Comparison of ENCODE assay signal across 9 cellular contexts in genomic region chr9:121353246-121353975, GRCh38. TPM values are rescaled to one million over a fixed set of nuclear protein-coding genes. Genes with fewer than 3 reads are reported as not detected.
DNase-seq lines count a peak whose midpoint lies in the region; ATAC-seq and TF ChIP-seq lines count a peak whose summit lies in the region.
"Had no signal": no experiment of that assay in that cellular context is flagged by ENCODE, and none has a peak within 500 bp of the region (broad histone marks: within the 10 kb centered on the region; RNA-seq: fewer than 3 reads in every experiment).

No MANE protein-coding gene starts in this region.

- no peaks in the 10 kb centered on the region for H3K79me2 ChIP-seq in MM.1S (ENCODE audit: low read length)

- H3K27ac ChIP-seq in muscle layer of colon (ENCODE audit: low read depth, low read length) (peak overlapping the region; percentile 91), MM.1S (ENCODE audit: low read length) (no peak overlapping the region)
- H3K27ac ChIP-seq: SK-N-MC had no signal

- H3K9ac ChIP-seq in muscle layer of colon (ENCODE audit: low read length) (no peak overlapping the region), MM.1S (ENCODE audit: low read length) (no peak overlapping the region)

- no peaks in the 10 kb centered on the region for H3K27me3 ChIP-seq in muscle layer of colon (ENCODE audit: control insufficient read depth in 1 of 2, insufficient read depth in 2 of 2, low read length in 2 of 2)
- H3K27me3 ChIP-seq in MM.1S (replicated peaks; ENCODE audit: insufficient read depth, low read length): no peaks in the 10 kb centered on the region

- no peaks in the 10 kb centered on the region for H4K20me1 ChIP-seq in MM.1S (ENCODE audit: insufficient read depth, low read length)

- H2AFZ ChIP-seq in MM.1S (ENCODE audit: low read length): no peak overlapping the region

- H3K4me3 ChIP-seq in muscle layer of colon (ENCODE audit: low read depth in 1 of 2, low read length in 2 of 2): no peak overlapping the region
- no peak overlapping the region for H3K4me3 ChIP-seq in MM.1S (ENCODE audit: low read length)
- H3K4me3 ChIP-seq: SK-N-MC had no signal

- TF ChIP-seq CTCF in MM.1S (IDR thresholded peaks at IDR 0.05; ENCODE audit: low read length): no peak

- H3K9me2 ChIP-seq in MM.1S (replicated peaks; ENCODE audit: insufficient read depth, low read length): no peaks in the 10 kb centered on the region

- H3F3A ChIP-seq in MM.1S (ENCODE audit: insufficient read depth, low read length): no peaks in the 10 kb centered on the region

- no peak overlapping the region for H3K4me2 ChIP-seq in MM.1S (ENCODE audit: low read depth, low read length)

- no peaks in the 10 kb centered on the region for H3K9me3 ChIP-seq in muscle layer of colon (ENCODE audit: low read length)
- no peaks in the 10 kb centered on the region for H3K9me3 ChIP-seq in MM.1S (replicated peaks; ENCODE audit: insufficient read depth, low read length)

- peak; percentile 67 for DNase-seq in activated CD8-positive, alpha-beta memory T cell treated with anti-CD3 and anti-CD28 coated beads for 24 hours
- DNase-seq in activated CD8-positive, alpha-beta memory T cell treated with anti-CD3 and anti-CD28 coated beads, Interleukin-2, amount 50 U/mL, for 48 hours: no peak
- DNase-seq in activated T-cell treated with anti-CD3 and anti-CD28 coated beads for 48 hours (ENCODE audit: low read depth): peak; percentile 11
- DNase-seq in NCI-H345 treated with DMSO at 0.1 percent for 48 hours (lab: John Stamatoyannopoulos, UW; ENCODE audit: unreplicated experiment): no peak
- no peak for DNase-seq in MM.1S

- H3K4me1 ChIP-seq in muscle layer of colon (ENCODE audit: insufficient read depth, low read length): peaks cover 69% of the 10 kb centered on the region
- peaks cover 3% of the 10 kb centered on the region; the same call in 1 of the 2 replicates for H3K4me1 ChIP-seq in MM.1S (ENCODE audit: low read length)

- H3K36me3 ChIP-seq in muscle layer of colon (ENCODE audit: insufficient read depth, low read length) (peaks cover 40% of the 10 kb centered on the region), MM.1S (replicated peaks; ENCODE audit: insufficient read depth, low read length) (no peaks in the 10 kb centered on the region)

- peak; percentile 94 for ATAC-seq in HG03196 (IDR thresholded peaks at IDR 0.05; ENCODE audit: unreplicated experiment)
- ATAC-seq in esophagus mucosa: no peak

RNA-seq across cellular contexts. Expression of gene STOM, which starts 16.6 kb away (rescaled TPM):
- 65.5 TPM for total RNA-seq in esophagus mucosa

Comparison
In these comparisons a context has a peak if more than half of its experiments do, and no peak if none do; other contexts are left out.
1. DNase-seq: peak in activated CD8-positive, alpha-beta memory T cell treated with anti-CD3 and anti-CD28 coated beads for 24 hours (single experiment) and activated T-cell treated with anti-CD3 and anti-CD28 coated beads for 48 hours (single experiment); none in activated CD8-positive, alpha-beta memory T cell treated with anti-CD3 and anti-CD28 coated beads, Interleukin-2, amount 50 U/mL, for 48 hours (single experiment), NCI-H345 treated with DMSO at 0.1 percent for 48 hours (single experiment) and MM.1S (single experiment).